ENCODE assay signal across 1 cellular context in genomic region chr6:57221936-57222683, GRCh38.
TF ChIP-seq lines count a peak whose summit lies in the region.

RAB23 (minus strand) TSS chr6:57222307; CDS start chr6:57210380, 11,927 bp downstream.

TF ChIP-seq in HepG2, 621 proteins besides CTCF, POLR2A, EP300 and RAD21 (continued from another document and continues in another):
- peak; percentile 80 for TF ChIP-seq MEF2D (CRISPR knock-in tag; IDR thresholded peaks at IDR 0.05)
- TF ChIP-seq FLYWCH1 (CRISPR knock-in tag; IDR thresholded peaks at IDR 0.05): 0 out of 2 replicates have a peak, but pooled peaks have one; percentile 1
- TF ChIP-seq SOX5 (CRISPR knock-in tag; IDR thresholded peaks at IDR 0.05; ENCODE audit: borderline replicate concordance): 0 out of 2 replicates have a peak, but pooled peaks have one; percentile 13
- peak; percentile 76 for TF ChIP-seq ZMYM4 (CRISPR knock-in tag; IDR thresholded peaks at IDR 0.05)
- TF ChIP-seq THRA (CRISPR knock-in tag; IDR thresholded peaks at IDR 0.05; ENCODE audit: borderline replicate concordance): peak; percentile 32; the same call in 1 of the 2 replicates
- no peak for TF ChIP-seq NONO (IDR thresholded peaks at IDR 0.05)
- 0 out of 2 replicates have a peak, but pooled peaks have one; percentile 9 for TF ChIP-seq NONO (CRISPR knock-in tag; conservative IDR thresholded peaks at IDR 0.05)
- no peak for TF ChIP-seq ZNF839 (CRISPR knock-in tag; IDR thresholded peaks at IDR 0.05; ENCODE audit: borderline replicate concordance)
- TF ChIP-seq GLI4 (CRISPR knock-in tag; IDR thresholded peaks at IDR 0.05; ENCODE audit: borderline replicate concordance): 0 out of 2 replicates have a peak, but pooled peaks have one; percentile 15
- TF ChIP-seq RCOR2 (CRISPR knock-in tag; IDR thresholded peaks at IDR 0.05): no peak
- TF ChIP-seq IRF9 (CRISPR knock-in tag; IDR thresholded peaks at IDR 0.05; ENCODE audit: borderline replicate concordance): 0 out of 2 replicates have a peak, but pooled peaks have one; percentile 10
- peak; percentile 1; the same call in 1 of the 2 replicates for TF ChIP-seq NFKB2 (CRISPR knock-in tag; IDR thresholded peaks at IDR 0.05; ENCODE audit: borderline replicate concordance)
- TF ChIP-seq ZNF891 (CRISPR knock-in tag; IDR thresholded peaks at IDR 0.05): 0 out of 2 replicates have a peak, but pooled peaks have one; percentile 52
- TF ChIP-seq TAF1 (CRISPR knock-in tag; IDR thresholded peaks at IDR 0.05): peak; percentile 64
- TF ChIP-seq SP140L (CRISPR knock-in tag; IDR thresholded peaks at IDR 0.05; ENCODE audit: borderline replicate concordance): peak; percentile 40; the same call in 1 of the 2 replicates
- TF ChIP-seq UBTF (CRISPR knock-in tag; IDR thresholded peaks at IDR 0.05): peak; percentile 88
- TF ChIP-seq KMT2A (CRISPR knock-in tag; IDR thresholded peaks at IDR 0.05): peak; percentile 50
- TF ChIP-seq MXI1 (IDR thresholded peaks at IDR 0.05; ENCODE audit: borderline replicate concordance, low read depth, low read length): peak; percentile 64; the same call in 1 of the 3 replicates
- TF ChIP-seq MED8 (CRISPR knock-in tag; IDR thresholded peaks at IDR 0.05; ENCODE audit: insufficient replicate concordance): peak; percentile 73
- TF ChIP-seq ZBTB25 (CRISPR knock-in tag; IDR thresholded peaks at IDR 0.05): 0 out of 2 replicates have a peak, but pooled peaks have one; percentile 16
- TF ChIP-seq TFDP1 (CRISPR knock-in tag; IDR thresholded peaks at IDR 0.05; ENCODE audit: borderline replicate concordance): peak; percentile 77; the same call in 1 of the 2 replicates
- TF ChIP-seq ZKSCAN5 (CRISPR knock-in tag; IDR thresholded peaks at IDR 0.05): 0 out of 2 replicates have a peak, but pooled peaks have one; percentile 23
- TF ChIP-seq MXD1 (CRISPR knock-in tag; IDR thresholded peaks at IDR 0.05): 0 out of 2 replicates have a peak, but pooled peaks have one; percentile 37
- TF ChIP-seq ZMYM3 (CRISPR knock-in tag; IDR thresholded peaks at IDR 0.05): peak; percentile 44; the same call in 1 of the 2 replicates
- peak in 1 of 2 experiments; percentile 37; a peak in 1 of 4 replicates for TF ChIP-seq REST (IDR thresholded peaks at IDR 0.05; ENCODE audit: borderline replicate concordance in 1 of 2, low read depth in 1 of 2, low read length in 2 of 2)
- TF ChIP-seq RXRB (CRISPR knock-in tag; IDR thresholded peaks at IDR 0.05; ENCODE audit: borderline replicate concordance): peak; percentile 33; the same call in 1 of the 2 replicates
- TF ChIP-seq SALL2 (CRISPR knock-in tag; IDR thresholded peaks at IDR 0.05): no peak; the same call in 1 of the 2 replicates
- TF ChIP-seq ZNF441 (CRISPR knock-in tag; IDR thresholded peaks at IDR 0.05; ENCODE audit: borderline replicate concordance): peak; percentile 83
- peak; percentile 39 for TF ChIP-seq PITX1 (CRISPR knock-in tag; IDR thresholded peaks at IDR 0.05)
- peak; percentile 8; the same call in 1 of the 2 replicates for TF ChIP-seq ZNF772 (CRISPR knock-in tag; IDR thresholded peaks at IDR 0.05)
- 0 out of 2 replicates have a peak, but pooled peaks have one; percentile 38 for TF ChIP-seq TEF (CRISPR knock-in tag; IDR thresholded peaks at IDR 0.05)
- 0 out of 2 replicates have a peak, but pooled peaks have one; percentile 12 for TF ChIP-seq MIER3 (CRISPR knock-in tag; IDR thresholded peaks at IDR 0.05; ENCODE audit: borderline replicate concordance)
- TF ChIP-seq ZNF142 (CRISPR knock-in tag; IDR thresholded peaks at IDR 0.05): peak; percentile 48
